In genomic region chr16:3938471-3938842, GRCh38 we compare ENCODE assay signal across 9 cellular contexts. TPM values are rescaled to one million over a fixed set of nuclear protein-coding genes. Genes with fewer than 3 reads are reported as not detected.
DNase-seq lines count a peak whose midpoint lies in the region; ATAC-seq and TF ChIP-seq lines count a peak whose summit lies in the region.
"Had no signal": no experiment of that assay in that cellular context is flagged by ENCODE, and none has a peak within 500 bp of the region (broad histone marks: within the 10 kb centered on the region; RNA-seq: fewer than 3 reads in every experiment).

No MANE protein-coding gene starts in this region.

- intact Hi-C loops in CD8-positive, alpha-beta T cell (cut with DNase I, micrococcal nuclease), result loop anchor here (2.0 to 5.0 kb wide), 4 partner anchors 44 to 1019 kb away; partner anchors contain the start of genes ADCY9 (in 1 of the 2) and SEC14L5 (in 1 of the 2)
- intact Hi-C loops in left ventricle myocardium superior (cut with micrococcal nuclease), result no loop called here
- intact Hi-C loops in gastrocnemius medialis (cut with DNase I; ENCODE audit: low total_unique reads), result loop anchor here (2.0 kb wide), 1 partner anchor 178 kb away; the partner anchor contains the start of gene ADCY9
- intact Hi-C loops in thyroid gland (cut with DNase I), result loop anchor here (10.0 kb wide), 1 partner anchor 176 kb away; the partner anchor contains the start of gene ADCY9

- POLR2A ChIA-PET in CD8-positive, alpha-beta T cell (lab: Charles Lee), result no interaction called here

- H3K9me3 ChIP-seq in CD8-positive, alpha-beta T cell (ENCODE audit: low read length), result no peaks in the 10 kb centered on the region
- H3K9me3 ChIP-seq in gastrocnemius medialis (no peaks in the 10 kb centered on the region), thyroid gland (no peaks in the 10 kb centered on the region)

- TF ChIP-seq POLR2A in gastrocnemius medialis (IDR thresholded peaks at IDR 0.05) (no peak), thyroid gland (IDR thresholded peaks at IDR 0.05) (no peak)

- peaks cover 3% of the 10 kb centered on the region for H3K27me3 Mint-ChIP-seq in CD8-positive, alpha-beta T cell (ENCODE audit: low read depth)
- H3K27me3 Mint-ChIP-seq in activated T-helper 17 cell treated with anti-CD3 and anti-CD28 coated beads, Interleukin-2, amount 50 U/mL, for 72 hours, result no peaks in the 10 kb centered on the region

- H3K36me3 ChIP-seq in CD8-positive, alpha-beta T cell (ENCODE audit: insufficient read depth, low read length), result no peaks in the 10 kb centered on the region
- H3K36me3 ChIP-seq in gastrocnemius medialis (no peaks in the 10 kb centered on the region), thyroid gland (no peaks in the 10 kb centered on the region)
- H3K36me3 ChIP-seq: cardiac muscle cell had no signal

- no peak overlapping the region for H3K27ac ChIP-seq in CD8-positive, alpha-beta T cell (ENCODE audit: low read depth, low read length)
- H3K27ac ChIP-seq in gastrocnemius medialis (no peak overlapping the region), thyroid gland (no peak overlapping the region)
- H3K27ac ChIP-seq: cardiac muscle cell had no signal

- peak overlapping the region; percentile 17 for H3K4me3 ChIP-seq in CD8-positive, alpha-beta T cell (ENCODE audit: low read depth, low read length)
- peak overlapping the region; percentile 51 to 65 (median 60) for H3K4me3 ChIP-seq in gastrocnemius medialis
- no peak overlapping the region for H3K4me3 ChIP-seq in thyroid gland (replicated peaks in 1 of 3)
- H3K4me3 ChIP-seq: cardiac muscle cell had no signal

- CTCF ChIA-PET in CD8-positive, alpha-beta T cell (lab: Charles Lee), result interaction anchor here (0.7 to 1.9 kb wide), 21 partner anchors 9 to 1035 kb away, joined by 3 to 10 read pairs (median 3); no protein-coding TSS in a partner anchor

- no peak for ATAC-seq in CD8-positive, alpha-beta T cell
- no peak for ATAC-seq in activated T-helper 17 cell treated with anti-CD3 and anti-CD28 coated beads, Interleukin-2, amount 50 U/mL, for 72 hours (replicated peaks)
- ATAC-seq in left ventricle myocardium superior (peak; percentile 56), gastrocnemius medialis (no peak), GM19324 (IDR thresholded peaks at IDR 0.05; ENCODE audit: low FRiP score, unreplicated experiment) (no peak)

- WGBS in thyroid gland, 2 donors, result 57 to 60% methylated on average over 19 of the region's 19 CpGs

- H3K4me1 ChIP-seq in CD8-positive, alpha-beta T cell (ENCODE audit: insufficient read depth, low read length), result peaks cover 13% of the 10 kb centered on the region
- H3K4me1 ChIP-seq in gastrocnemius medialis (peaks cover 3 to 8% of the 10 kb centered on the region in 2 donors), thyroid gland (peaks cover 15 to 17% of the 10 kb centered on the region in 2 donors)

- H3K27ac Mint-ChIP-seq in CD8-positive, alpha-beta T cell, result no peak overlapping the region
- H3K27ac Mint-ChIP-seq in activated T-helper 17 cell treated with anti-CD3 and anti-CD28 coated beads, Interleukin-2, amount 50 U/mL, for 72 hours, result no peak overlapping the region

- in situ Hi-C loops in gastrocnemius medialis (cut with MboI; ENCODE audit: low sequenced_read_pairs in 4 of 4), result no loop called here

- peaks cover 4% of the 10 kb centered on the region for H3K4me1 Mint-ChIP-seq in CD8-positive, alpha-beta T cell (ENCODE audit: low read depth)
- H3K4me1 Mint-ChIP-seq in activated T-helper 17 cell treated with anti-CD3 and anti-CD28 coated beads, Interleukin-2, amount 50 U/mL, for 72 hours, result no peaks in the 10 kb centered on the region

- TF ChIP-seq CTCF in CD8-positive, alpha-beta T cell (IDR thresholded peaks at IDR 0.05), result no peak
- TF ChIP-seq CTCF in gastrocnemius medialis (IDR thresholded peaks at IDR 0.05 in 4 of 5, conservative IDR thresholded peaks at IDR 0.05 in 1 of 5), result no peak
- TF ChIP-seq CTCF in thyroid gland (IDR thresholded peaks at IDR 0.05), result no peak

- peak overlapping the region; percentile 42 for H3K4me3 Mint-ChIP-seq in CD8-positive, alpha-beta T cell
- peak overlapping the region; percentile 23 for H3K4me3 Mint-ChIP-seq in activated T-helper 17 cell treated with anti-CD3 and anti-CD28 coated beads, Interleukin-2, amount 50 U/mL, for 72 hours

- no peaks in the 10 kb centered on the region for H3K27me3 ChIP-seq in CD8-positive, alpha-beta T cell (ENCODE audit: insufficient read depth, low read length)
- H3K27me3 ChIP-seq in gastrocnemius medialis (no peaks in the 10 kb centered on the region), thyroid gland (no peaks in the 10 kb centered on the region)
- H3K27me3 ChIP-seq: cardiac muscle cell had no signal

- no peaks in the 10 kb centered on the region for H3K9me3 Mint-ChIP-seq in CD8-positive, alpha-beta T cell
- H3K9me3 Mint-ChIP-seq in activated T-helper 17 cell treated with anti-CD3 and anti-CD28 coated beads, Interleukin-2, amount 50 U/mL, for 72 hours, result no peaks in the 10 kb centered on the region

- H3K36me3 Mint-ChIP-seq in CD8-positive, alpha-beta T cell, result no peaks in the 10 kb centered on the region
- H3K36me3 Mint-ChIP-seq in activated T-helper 17 cell treated with anti-CD3 and anti-CD28 coated beads, Interleukin-2, amount 50 U/mL, for 72 hours (ENCODE audit: low read depth), result no peaks in the 10 kb centered on the region

- DNase-seq in CD8-positive, alpha-beta T cell, result no peak
- DNase-seq in left ventricle myocardium superior, result no peak
- DNase-seq in gastrocnemius medialis, result no peak
- no peak for DNase-seq in thyroid gland
- DNase-seq in NCI-H1694 treated with DMSO at 0.1 percent for 48 hours (lab: John Stamatoyannopoulos, UW), result no peak
- no peak for DNase-seq in anterior cingulate cortex (lab: John Stamatoyannopoulos, UW)

RNA-seq across cellular contexts. Expression of gene CREBBP, which starts 57.9 kb away (rescaled TPM):
- 100 to 1,000 TPM; 186 to 189 TPM for total RNA-seq in CD8-positive, alpha-beta T cell
- 10 to 100 TPM; 55.7 to 58.2 TPM for total RNA-seq in activated T-helper 17 cell treated with anti-CD3 and anti-CD28 coated beads, Interleukin-2, amount 50 U/mL, for 72 hours
- total RNA-seq in left ventricle myocardium superior (40.6 TPM), gastrocnemius medialis (10 to 100 TPM; 39.8 to 61.3 (median 53.5) TPM), thyroid gland (100 to 1,000 TPM in 1 of 4 donors, 10 to 100 TPM in 3; 52.5 to 157 (median 75.9) TPM)

Comparison
In these comparisons a context has a peak if more than half of its experiments do, and no peak if none do; other contexts are left out.
1. H3K4me3 ChIP-seq: peak in CD8-positive, alpha-beta T cell (single experiment) and gastrocnemius medialis (4 of 4); none in thyroid gland (0 of 3).